ENCODE assay signal across 8 cellular contexts in genomic region chr17:41688641-41689496, GRCh38. TPM values are rescaled to one million over a fixed set of nuclear protein-coding genes. Genes with fewer than 3 reads are reported as not detected.
DNase-seq lines count a peak whose midpoint lies in the region; ATAC-seq, FAIRE-seq and TF ChIP-seq lines count a peak whose summit lies in the region.

Gene EIF1, plus strand, starts transcription at chr17:41688885. Its CDS starts 154 bp downstream, at chr17:41689039.

- peaks cover 42% of the 10 kb centered on the region for H3K36me3 ChIP-seq in OCI-LY3 (replicated peaks; ENCODE audit: low read depth, low read length)

- TF ChIP-seq CTCF in OCI-LY3 (IDR thresholded peaks at IDR 0.05; ENCODE audit: low read depth, low read length) (no peak), mesothelial cell of epicardium (IDR thresholded peaks at IDR 0.05; ENCODE audit: unreplicated experiment) (no peak)

- peak; percentile 84 for FAIRE-seq in endometrium (lab: Jason Lieb, UNC)

- peaks cover 26% of the 10 kb centered on the region for H3K36me3 Mint-ChIP-seq in mesothelial cell of epicardium

- H3K4me1 Mint-ChIP-seq in mesothelial cell of epicardium: peaks cover 18% of the 10 kb centered on the region

- peak within 1 kb of the TSS; percentile 94 for H3K4me3 ChIP-seq in OCI-LY3 (ENCODE audit: low read length)

- H3K27me3 ChIP-seq in OCI-LY3 (ENCODE audit: low read depth, low read length): no peaks in the 10 kb centered on the region

- H3K4me2 ChIP-seq in OCI-LY3 (ENCODE audit: low read length): peak within 1 kb of the TSS; percentile 83

- peak within 1 kb of the TSS; percentile 92 for H3K4me3 Mint-ChIP-seq in mesothelial cell of epicardium

- H3K4me1 ChIP-seq in OCI-LY3 (ENCODE audit: low read length): peaks cover 13% of the 10 kb centered on the region

- peak; percentile 68 for ATAC-seq in GM21515 (IDR thresholded peaks at IDR 0.05; ENCODE audit: unreplicated experiment)

- H3K79me2 ChIP-seq in OCI-LY3 (ENCODE audit: low read length): peaks cover 26% of the 10 kb centered on the region

- peak within 1 kb of the TSS; percentile 92 for H3K27ac ChIP-seq in OCI-LY3 (ENCODE audit: low read length)

- H3K27ac Mint-ChIP-seq in mesothelial cell of epicardium: peak within 1 kb of the TSS; percentile 100

- H3K9me3 Mint-ChIP-seq in mesothelial cell of epicardium: peaks cover 3% of the 10 kb centered on the region

- H2AFZ ChIP-seq in OCI-LY3 (ENCODE audit: low read depth, low read length): peak within 1 kb of the TSS; percentile 56

- peaks cover 32% of the 10 kb centered on the region for H4K20me1 ChIP-seq in OCI-LY3 (ENCODE audit: insufficient read depth, low read length)

- H3K27me3 Mint-ChIP-seq in mesothelial cell of epicardium (ENCODE audit: low read depth): no peaks in the 10 kb centered on the region

- H3K9ac ChIP-seq in OCI-LY3 (ENCODE audit: low read length): peak within 1 kb of the TSS; percentile 100

- no peaks in the 10 kb centered on the region for H3K9me3 ChIP-seq in OCI-LY3 (ENCODE audit: insufficient read depth, low read length)

- DNase-seq in D341Med (ENCODE audit: low spot score): peak; percentile 99
- peak; percentile 94 for DNase-seq in HuH-7 (ENCODE audit: low spot score)
- peak; percentile 100 for DNase-seq in activated CD8-positive, alpha-beta memory T cell treated with anti-CD3 and anti-CD28 coated beads, Interleukin-2, amount 50 U/mL, for 48 hours
- DNase-seq in mesothelial cell of epicardium (ENCODE audit: low spot score in 2 of 2, unreplicated experiment in 2 of 2): peak; percentile 99 to 100
- DNase-seq in stimulated activated CD8-positive, alpha-beta memory T cell treated with anti-CD3 and anti-CD28 coated beads, Interleukin-15, amount 100 ng/mL, for 48 hours (ENCODE audit: low read depth in 2 of 2): peak; percentile 99

RNA-seq across cellular contexts. Expression of gene EIF1, which starts in this region (rescaled TPM):
- 600 to 610 TPM (median 606 TPM) in 3 replicates for total RNA-seq in mesothelial cell of epicardium

Comparison
In these comparisons a context has a peak if more than half of its experiments do, and no peak if none do; other contexts are left out.
1. Peak in every context shown above with its lines: DNase-seq, ATAC-seq, H3K4me3 ChIP-seq and H3K27ac ChIP-seq.